10 cellular contexts compared by ENCODE assay signal in the genomic region with DNA sequence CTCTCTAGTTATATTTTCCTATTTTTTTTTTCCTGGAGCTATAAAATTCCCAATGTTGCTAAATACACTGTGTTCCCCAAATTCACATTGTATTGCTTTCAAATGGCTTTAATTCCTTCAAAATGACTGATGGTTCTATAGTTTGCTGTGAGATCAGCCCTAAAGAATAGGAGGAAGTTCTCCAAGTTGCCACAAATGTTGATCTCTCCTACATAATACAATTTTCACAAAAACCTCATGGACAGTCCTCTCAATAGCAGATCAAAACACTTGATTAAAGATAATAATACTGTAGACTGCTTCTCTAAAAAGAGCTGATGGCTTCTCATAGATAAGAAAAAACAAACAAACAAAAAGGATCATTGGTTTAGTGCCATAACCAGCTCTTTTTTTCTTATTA.
"Had no signal": no experiment of that assay in that cellular context is flagged by ENCODE, and none has a peak within 500 bp of the region (broad histone marks: within the 10 kb centered on the region; RNA-seq: fewer than 3 reads in every experiment).

No MANE protein-coding gene starts in this region.

- H3K27ac Mint-ChIP-seq: HFFc6, IgD-negative memory B cell had no signal

- H3K4me1 Mint-ChIP-seq: IgD-negative memory B cell had no signal

- DNase-seq: GM23248, GOT3, H7, HFFc6, KBM-7 had no signal

- H3K36me3 ChIP-seq: HAP-1 had no signal

- H3K36me3 Mint-ChIP-seq: IgD-negative memory B cell had no signal

- ATAC-seq: HCT116, HepG2 had no signal

- H3K9me3 ChIP-seq: HAP-1 had no signal

- H3K4me1 ChIP-seq: HAP-1 had no signal

- H3K27ac ChIP-seq: GM23248, HL-60 had no signal

- H3K4me3 Mint-ChIP-seq: HFFc6, IgD-negative memory B cell had no signal

- H3K4me3 ChIP-seq: GM23248, HAP-1 had no signal
